ENCODE assay signal across 1 cellular context in genomic region chrX:120308959-120309872, GRCh38.
TF ChIP-seq lines count a peak whose summit lies in the region.

No MANE protein-coding gene starts in this region.

TF ChIP-seq in GM12878, 131 proteins besides CTCF, POLR2A, EP300 and RAD21 (continued from another document and continues in another):
- TF ChIP-seq HSF1 (IDR thresholded peaks at IDR 0.05; ENCODE audit: low read depth, low read length) = no peak
- TF ChIP-seq BCLAF1 (IDR thresholded peaks at IDR 0.05) = no peak
- peak; percentile 42 for TF ChIP-seq PBX3 (IDR thresholded peaks at IDR 0.05; ENCODE audit: insufficient replicate concordance, low read depth, low read length)
- no peak for TF ChIP-seq E2F8 (IDR thresholded peaks at IDR 0.05; ENCODE audit: low read depth, partially characterized antibody)
- TF ChIP-seq TAF1 (IDR thresholded peaks at IDR 0.05; ENCODE audit: borderline replicate concordance, low read depth, low read length) = no peak
- 0 out of 2 replicates have a peak, but pooled peaks have one; percentile 35 for TF ChIP-seq DPF2 (IDR thresholded peaks at IDR 0.05)
- TF ChIP-seq ZNF384 (IDR thresholded peaks at IDR 0.05; ENCODE audit: borderline replicate concordance, low read depth, low read length) = 0 out of 2 replicates have a peak, but pooled peaks have one; percentile 7
- no peak for TF ChIP-seq KAT2A (conservative IDR thresholded peaks at IDR 0.05; ENCODE audit: control insufficient read depth, low read depth, low read length)
- no peak for TF ChIP-seq STAT1 (conservative IDR thresholded peaks at IDR 0.05)
- peak; percentile 79 for TF ChIP-seq ZZZ3 (IDR thresholded peaks at IDR 0.05; ENCODE audit: control insufficient read depth, insufficient read length, low read depth)
- no peak for TF ChIP-seq ZNF592 (IDR thresholded peaks at IDR 0.05)
- no peak for TF ChIP-seq NFXL1 (IDR thresholded peaks at IDR 0.05; ENCODE audit: borderline replicate concordance)
- TF ChIP-seq POLR2AphosphoS2 (IDR thresholded peaks at IDR 0.05; ENCODE audit: low read depth, low read length) = no peak
- no peak for TF ChIP-seq YBX1 (IDR thresholded peaks at IDR 0.05)
- TF ChIP-seq CHD4 (IDR thresholded peaks at IDR 0.05) = no peak
- TF ChIP-seq E2F4 (IDR thresholded peaks at IDR 0.05; ENCODE audit: low read depth, low read length) = no peak; the same call in 1 of the 2 replicates
- no peak for TF ChIP-seq ZNF274 (IDR thresholded peaks at IDR 0.05; ENCODE audit: insufficient read depth, insufficient read length)
- TF ChIP-seq USF2 (IDR thresholded peaks at IDR 0.05; ENCODE audit: borderline replicate concordance, low read depth, low read length) = no peak
- TF ChIP-seq ATF3 (IDR thresholded peaks at IDR 0.05; ENCODE audit: borderline replicate concordance, extremely low read depth, low read depth, low read length) = no peak
- no peak for TF ChIP-seq NR2C1 (IDR thresholded peaks at IDR 0.05)
- TF ChIP-seq KDM1A (IDR thresholded peaks at IDR 0.05; ENCODE audit: borderline replicate concordance) = no peak
- peak; percentile 79; the same call in 1 of the 2 replicates for TF ChIP-seq IRF4 (IDR thresholded peaks at IDR 0.05; ENCODE audit: low read depth, low read length)
- no peak for TF ChIP-seq ZSCAN29 (IDR thresholded peaks at IDR 0.05)
- no peak for TF ChIP-seq SIN3A (IDR thresholded peaks at IDR 0.05; ENCODE audit: low read depth, low read length)
- 0 out of 4 replicates have a peak, but pooled peaks of 1 of the 2 experiments have one; percentile 50 for TF ChIP-seq ETV6 (conservative IDR thresholded peaks at IDR 0.05 in 1 of 2, IDR thresholded peaks at IDR 0.05 in 1 of 2; ENCODE audit: borderline replicate concordance in 1 of 2, low read depth in 1 of 2)
- no peak for TF ChIP-seq STAT3 (IDR thresholded peaks at IDR 0.05; ENCODE audit: low read depth, low read length)
- TF ChIP-seq SMAD5 (IDR thresholded peaks at IDR 0.05; ENCODE audit: low read depth) = no peak
- TF ChIP-seq GABPA (IDR thresholded peaks at IDR 0.05; ENCODE audit: low read depth) = peak; percentile 32; the same call in 1 of the 2 replicates
- TF ChIP-seq BHLHE40 (IDR thresholded peaks at IDR 0.05; ENCODE audit: borderline replicate concordance in 1 of 2, low read depth in 2 of 2, low read length in 1 of 2) = peak; percentile 34 to 42; a peak in 1 of 4 replicates
- no peak for TF ChIP-seq JUND (IDR thresholded peaks at IDR 0.05; ENCODE audit: low read depth, low read length)
- TF ChIP-seq MEF2B (IDR thresholded peaks at IDR 0.05; ENCODE audit: partially characterized antibody, poor library complexity, severe bottlenecking) = no peak
- TF ChIP-seq SRF (IDR thresholded peaks at IDR 0.05; ENCODE audit: low read depth in 2 of 2, low read length in 2 of 2) = no peak
- no peak for TF ChIP-seq SP1 (IDR thresholded peaks at IDR 0.05; ENCODE audit: low read depth, low read length)
- TF ChIP-seq RELA (IDR thresholded peaks at IDR 0.05; ENCODE audit: borderline replicate concordance, partially characterized antibody) = peak; percentile 18
- TF ChIP-seq MAX (IDR thresholded peaks at IDR 0.05; ENCODE audit: low read depth, low read length) = peak; percentile 38; the same call in 1 of the 2 replicates
- TF ChIP-seq SKIL (IDR thresholded peaks at IDR 0.05; ENCODE audit: low read depth, poor library complexity, severe bottlenecking) = no peak
- TF ChIP-seq CEBPZ (IDR thresholded peaks at IDR 0.05; ENCODE audit: low read depth, low read length) = no peak
